In genomic region chr16:84759061-84759460, GRCh38 we compare ENCODE assay signal across 19 cellular contexts. TPM values are rescaled to one million over a fixed set of nuclear protein-coding genes. Genes with fewer than 3 reads are reported as not detected.
DNase-seq lines count a peak whose midpoint lies in the region; ATAC-seq, FAIRE-seq and TF ChIP-seq lines count a peak whose summit lies in the region.
"Had no signal": no experiment of that assay in that cellular context is flagged by ENCODE, and none has a peak within 500 bp of the region (broad histone marks: within the 10 kb centered on the region; RNA-seq: fewer than 3 reads in every experiment).

No MANE protein-coding gene starts in this region.

- peak overlapping the region; percentile 25 for H3K27ac Mint-ChIP-seq in chondrocyte (ENCODE audit: unreplicated experiment)
- peak overlapping the region; percentile 51 to 95 (median 92) for H3K27ac Mint-ChIP-seq in naive thymus-derived CD8-positive, alpha-beta T cell
- H3K27ac Mint-ChIP-seq: activated T-helper 1 cell treated with anti-CD3 and anti-CD28 coated beads, Interleukin-12 subunit alpha, Interleukin-12 subunit beta, Interleukin-2, Interleukin-4 antibody, amounts not matched to agents 30 ng/mL and 10 ng/mL and 1 ng/mL, durations not matched to agents 14 hours and 24 hours and 36 hours; neural progenitor cell had no signal

- FAIRE-seq in pancreas (lab: Jason Lieb, UNC): no peak
- FAIRE-seq: bronchial epithelial cell had no signal

- H3K36me3 ChIP-seq in pancreas (peaks cover 0 to 11% (median 0%) of the 10 kb centered on the region in 3 donors), WERI-Rb-1 (no peaks in the 10 kb centered on the region; the same call in 1 of the 2 replicates)

- no peaks in the 10 kb centered on the region for H3K9me3 ChIP-seq in pancreas
- no peaks in the 10 kb centered on the region for H3K9me3 ChIP-seq in WERI-Rb-1 (ENCODE audit: severe bottlenecking)
- H3K9me3 ChIP-seq: heart right ventricle had no signal

- H3K27ac ChIP-seq in pancreas (no peak overlapping the region), WERI-Rb-1 (no peak overlapping the region)
- H3K27ac ChIP-seq: HL-60, neural progenitor cell had no signal

- 76 to 85% methylated on average over 8 of the region's 8 CpGs for WGBS in pancreas, 2 donors

- no peaks in the 10 kb centered on the region for H3K27me3 Mint-ChIP-seq in chondrocyte (ENCODE audit: low read depth)
- no peaks in the 10 kb centered on the region for H3K27me3 Mint-ChIP-seq in naive thymus-derived CD8-positive, alpha-beta T cell

- H3K4me1 ChIP-seq in pancreas: peaks cover 0 to 8% (median 3%) of the 10 kb centered on the region in 3 donors
- H3K4me1 ChIP-seq: neural progenitor cell had no signal

- peak; percentile 86 to 93 for ATAC-seq in naive thymus-derived CD8-positive, alpha-beta T cell
- ATAC-seq in pancreas: no peak
- ATAC-seq: left colon had no signal

- H3K27me3 ChIP-seq in pancreas (no peaks in the 10 kb centered on the region), WERI-Rb-1 (ENCODE audit: insufficient read depth, low read depth, severe bottlenecking) (no peaks in the 10 kb centered on the region)
- H3K27me3 ChIP-seq: heart right ventricle, neural progenitor cell had no signal

- intact Hi-C loops in pancreas (cut with DNase I): no loop called here

- H3K9me3 Mint-ChIP-seq in chondrocyte (ENCODE audit: low read depth): no peaks in the 10 kb centered on the region
- no peaks in the 10 kb centered on the region for H3K9me3 Mint-ChIP-seq in naive thymus-derived CD8-positive, alpha-beta T cell
- H3K9me3 Mint-ChIP-seq: activated T-helper 1 cell treated with anti-CD3 and anti-CD28 coated beads, Interleukin-12 subunit alpha, Interleukin-12 subunit beta, Interleukin-2, Interleukin-4 antibody, amounts not matched to agents 30 ng/mL and 10 ng/mL and 1 ng/mL, durations not matched to agents 14 hours and 24 hours and 36 hours; neural progenitor cell had no signal

- POLR2A ChIA-PET in naive thymus-derived CD8-positive, alpha-beta T cell (lab: Charles Lee): interaction anchor here (1.1 kb wide), 1 partner anchor 21 kb away, joined by 3 read pairs; no protein-coding TSS in a partner anchor

- TF ChIP-seq CTCF in chondrocyte (IDR thresholded peaks at IDR 0.05): no peak
- no peak for TF ChIP-seq CTCF in pancreas (IDR thresholded peaks at IDR 0.05)
- no peak for TF ChIP-seq CTCF in WERI-Rb-1 (IDR thresholded peaks at IDR 0.05; ENCODE audit: low read depth, low read length)

- H3K4me1 Mint-ChIP-seq in chondrocyte (ENCODE audit: low read depth): peaks cover 22% of the 10 kb centered on the region
- H3K4me1 Mint-ChIP-seq in naive thymus-derived CD8-positive, alpha-beta T cell: peaks cover 33 to 72% (median 58%) of the 10 kb centered on the region in 4 donors

- peak; percentile 51 for DNase-seq in activated CD4-positive, alpha-beta T cell treated with anti-CD3 and anti-CD28 coated beads, Interleukin-2, amount 50 U/mL, for 1 hour
- DNase-seq in activated CD4-positive, alpha-beta T cell treated with anti-CD3 and anti-CD28 coated beads, Interleukin-2, amount 50 U/mL, for 4 hours: no peak
- DNase-seq in KG1 (lab: John Stamatoyannopoulos, UW): peak; percentile 49
- no peak for DNase-seq in chondrocyte (ENCODE audit: low spot score)
- DNase-seq in naive thymus-derived CD8-positive, alpha-beta T cell: peak in 8 of 10 donors; percentile 26 to 79 (median 56)
- no peak for DNase-seq in pancreas
- DNase-seq in COR-L47 (lab: John Stamatoyannopoulos, UW): no peak
- DNase-seq in WERI-Rb-1: no peak
- DNase-seq: 8988T; H7; heart right ventricle; NCI-H2107; NK-92 treated with Interleukin-12 subunit alpha and Interleukin-12 subunit beta, amount 100 ng/mL, for 24 hours; Right ventricle myocardium superior had no signal

- no peak overlapping the region for H3K4me3 Mint-ChIP-seq in chondrocyte (ENCODE audit: unreplicated experiment)
- H3K4me3 Mint-ChIP-seq in naive thymus-derived CD8-positive, alpha-beta T cell: peak overlapping the region; percentile 0 to 69 (median 60)
- H3K4me3 Mint-ChIP-seq: activated T-helper 1 cell treated with anti-CD3 and anti-CD28 coated beads, Interleukin-12 subunit alpha, Interleukin-12 subunit beta, Interleukin-2, Interleukin-4 antibody, amounts not matched to agents 30 ng/mL and 10 ng/mL and 1 ng/mL, durations not matched to agents 14 hours and 24 hours and 36 hours; neural progenitor cell had no signal

- H3K36me3 Mint-ChIP-seq in chondrocyte (ENCODE audit: low read depth): peaks cover 10% of the 10 kb centered on the region
- peaks cover 0 to 38% (median 26%) of the 10 kb centered on the region in 3 donors for H3K36me3 Mint-ChIP-seq in naive thymus-derived CD8-positive, alpha-beta T cell

- H3K4me3 ChIP-seq in pancreas (no peak overlapping the region), WERI-Rb-1 (ENCODE audit: low read depth, low read length) (no peak overlapping the region)
- H3K4me3 ChIP-seq: heart right ventricle, neural progenitor cell had no signal

RNA-seq across cellular contexts. Expression of gene USP10, which starts 59.3 kb away (rescaled TPM):
- total RNA-seq in chondrocyte: 43.0 to 59.3 TPM (median 43.4 TPM) in 3 replicates
- total RNA-seq in naive thymus-derived CD8-positive, alpha-beta T cell: 10 to 100 TPM; 79.5 to 87.3 TPM
- polyA plus RNA-seq in naive thymus-derived CD8-positive, alpha-beta T cell: 10 to 100 TPM; 61.3 to 89.8 (median 80.7) TPM
- total RNA-seq in pancreas: 10 to 100 TPM; 22.8 to 40.6 (median 31.5) TPM
- 10 to 100 TPM; 11.4 to 18.2 TPM for polyA plus RNA-seq in pancreas

Comparison
In these comparisons a context has a peak if more than half of its experiments do, and no peak if none do; other contexts are left out.
1. DNase-seq: peak in activated CD4-positive, alpha-beta T cell treated with anti-CD3 and anti-CD28 coated beads, Interleukin-2, amount 50 U/mL, for 1 hour (single experiment), KG1 (single experiment) and naive thymus-derived CD8-positive, alpha-beta T cell (8 of 10); none in activated CD4-positive, alpha-beta T cell treated with anti-CD3 and anti-CD28 coated beads, Interleukin-2, amount 50 U/mL, for 4 hours (0 of 2), chondrocyte (single experiment), pancreas (0 of 6), COR-L47 (single experiment) and WERI-Rb-1 (single experiment).
2. ATAC-seq: peak in naive thymus-derived CD8-positive, alpha-beta T cell (2 of 2); none in pancreas (0 of 4).